Comparison of ENCODE assay signal across 28 cellular contexts in genomic region chr2:212618636-212619035, GRCh38.
DNase-seq lines count a peak whose midpoint lies in the region; ATAC-seq, FAIRE-seq and TF ChIP-seq lines count a peak whose summit lies in the region.
"Had no signal": no experiment of that assay in that cellular context is flagged by ENCODE, and none has a peak within 500 bp of the region (broad histone marks: within the 10 kb centered on the region; RNA-seq: fewer than 3 reads in every experiment).

No MANE protein-coding gene starts in this region.

- ATAC-seq in pancreas: no peak
- ATAC-seq: left colon had no signal

- no peaks in the 10 kb centered on the region for H3K9me3 ChIP-seq in pancreas
- H3K9me3 ChIP-seq: BLaER1 treated with 17β-estradiol and CSF1 and Interleukin-3, amounts not matched to agents 10 nM and 100 nM; transverse colon had no signal

- H3K4me1 ChIP-seq in pancreas: no peaks in the 10 kb centered on the region
- H3K4me1 ChIP-seq: BLaER1 treated with 17β-estradiol and CSF1 and Interleukin-3, amounts not matched to agents 10 nM and 100 nM; parathyroid adenoma; right atrium auricular region; transverse colon had no signal

- no peaks in the 10 kb centered on the region for H3K27me3 ChIP-seq in pancreas
- H3K27me3 ChIP-seq: BLaER1 treated with 17β-estradiol and CSF1 and Interleukin-3, amounts not matched to agents 10 nM and 100 nM; brain microvascular endothelial cell; right atrium auricular region; transverse colon had no signal

- no peaks in the 10 kb centered on the region for H3K36me3 ChIP-seq in pancreas
- H3K36me3 ChIP-seq: BLaER1 treated with 17β-estradiol and CSF1 and Interleukin-3, amounts not matched to agents 10 nM and 100 nM; brain microvascular endothelial cell; right atrium auricular region; transverse colon had no signal

- no peak overlapping the region for H3K4me3 ChIP-seq in choroid plexus epithelial cell (ENCODE audit: low read depth, low read length)
- no peak overlapping the region for H3K4me3 ChIP-seq in skeletal muscle cell (ENCODE audit: low read depth, low read length)
- no peak overlapping the region for H3K4me3 ChIP-seq in pancreas
- H3K4me3 ChIP-seq: BLaER1 treated with 17β-estradiol and CSF1 and Interleukin-3, amounts not matched to agents 10 nM and 100 nM; right atrium auricular region; SK-N-MC; transverse colon had no signal

- WGBS in pancreas, 2 donors: 61 to 72% methylated on average over 2 of the region's 2 CpGs

- peak; percentile 35 for DNase-seq in GM03348 (ENCODE audit: low spot score)
- DNase-seq in M059J (ENCODE audit: low read depth): peak; percentile 3
- peak; percentile 45 for DNase-seq in choroid plexus epithelial cell (ENCODE audit: low read depth)
- peak; percentile 20 for DNase-seq in skeletal muscle cell (ENCODE audit: low read depth)
- no peak for DNase-seq in SW 1271 (lab: John Stamatoyannopoulos, UW)
- no peak for DNase-seq in NCI-H1417 (lab: John Stamatoyannopoulos, UW)
- DNase-seq in GM19239 (ENCODE audit: insufficient read length, low spot score): no peak
- no peak for DNase-seq in pancreas
- DNase-seq: activated CD4-positive, alpha-beta T cell treated with anti-CD3 and anti-CD28 coated beads for 4 hours; activated CD8-positive, alpha-beta memory T cell treated with anti-CD3 and anti-CD28 coated beads for 24 hours; activated T-cell treated with anti-CD3 and anti-CD28 coated beads, Interleukin-2, amount 50 U/mL, for 1 hour; brain microvascular endothelial cell; COR-L47; DMS79 treated with DMSO at 0.1 percent for 48 hours; effector CD8-positive, alpha-beta T cell; erythroblast; left colon; NCI-H1105; NCI-H2029; NCI-H774; stimulated activated CD4-positive, alpha-beta T cell treated with anti-CD3 and anti-CD28 coated beads, Interleukin-2, amount 100 ng/mL, for 48 hours; transverse colon had no signal

- H3K27ac ChIP-seq in pancreas: no peak overlapping the region
- H3K27ac ChIP-seq: BLaER1 treated with 17β-estradiol and CSF1 and Interleukin-3, amounts not matched to agents 10 nM and 100 nM; brain microvascular endothelial cell; parathyroid adenoma; right atrium auricular region; SK-N-MC; transverse colon; VCaP had no signal

- FAIRE-seq in GM19239 (lab: Jason Lieb, UNC) (no peak), pancreas (lab: Jason Lieb, UNC) (no peak)
- FAIRE-seq: H1 had no signal

- no peak for TF ChIP-seq CTCF in choroid plexus epithelial cell (conservative IDR thresholded peaks at IDR 0.05; ENCODE audit: low read depth, low read length)
- TF ChIP-seq CTCF in pancreas (IDR thresholded peaks at IDR 0.05): no peak

- intact Hi-C loops in pancreas (cut with DNase I): no loop called here

Comparison
In these comparisons a context has a peak if more than half of its experiments do, and no peak if none do; other contexts are left out.
1. DNase-seq: peak in GM03348 (single experiment), M059J (single experiment), choroid plexus epithelial cell (single experiment) and skeletal muscle cell (single experiment); none in SW 1271 (0 of 2), NCI-H1417 (0 of 3), GM19239 (single experiment) and pancreas (0 of 6).